ENCODE assay signal across 16 cellular contexts in genomic region chr14:60686865-60687264, GRCh38.
"Had no signal": no experiment of that assay in that cellular context is flagged by ENCODE, and none has a peak within 500 bp of the region (broad histone marks: within the 10 kb centered on the region; RNA-seq: fewer than 3 reads in every experiment).

No MANE protein-coding gene starts in this region.

- H3K9me3 ChIP-seq: esophagus squamous epithelium, thyroid gland, vagina had no signal

- H3K27ac ChIP-seq: esophagus squamous epithelium, thyroid gland, vagina, WERI-Rb-1 had no signal

- ATAC-seq: activated CD4-positive, alpha-beta T cell treated with anti-CD3 and anti-CD28 coated beads for 36 hours; activated CD8-positive, alpha-beta T cell treated with anti-CD3 and anti-CD28 coated beads for 36 hours; activated T-cell treated with anti-CD3 and anti-CD28 coated beads, Interleukin-2, amount 50 U/mL, for 72 hours; naive thymus-derived CD4-positive, alpha-beta T cell had no signal

- H3K36me3 ChIP-seq: esophagus squamous epithelium, thyroid gland, vagina, WERI-Rb-1 had no signal

- H3K4me1 ChIP-seq: esophagus squamous epithelium, vagina had no signal

- H3K27me3 ChIP-seq: esophagus squamous epithelium, thyroid gland, vagina had no signal

- DNase-seq: activated CD4-positive, alpha-beta T cell treated with anti-CD3 and anti-CD28 coated beads for 36 hours; activated CD8-positive, alpha-beta memory T cell treated with anti-CD3 and anti-CD28 coated beads, Interleukin-2, amount 50 U/mL, for 4 hours; activated CD8-positive, alpha-beta T cell treated with anti-CD3 and anti-CD28 coated beads for 36 hours; activated gamma-delta T cell treated with Interleukin-2 at 50 U/mL for 16 hours; activated naive CD8-positive, alpha-beta T cell treated with anti-CD3 and anti-CD28 coated beads for 36 hours; activated T-cell treated with anti-CD3 and anti-CD28 coated beads, Interleukin-2, amount 50 U/mL, for 72 hours; anterior cingulate cortex; esophagus squamous epithelium; foreskin fibroblast; glutamatergic neuron; naive thymus-derived CD4-positive, alpha-beta T cell; small intestine; thyroid gland; WERI-Rb-1 had no signal

- H3K4me3 ChIP-seq: esophagus squamous epithelium, lung, thyroid gland, vagina had no signal
